In genomic region chr15:43465105-43465504, GRCh38 we compare ENCODE assay signal across 12 cellular contexts. TPM values are rescaled to one million over a fixed set of nuclear protein-coding genes. Genes with fewer than 3 reads are reported as not detected.
DNase-seq lines count a peak whose midpoint lies in the region; ATAC-seq and TF ChIP-seq lines count a peak whose summit lies in the region.
"Had no signal": no experiment of that assay in that cellular context is flagged by ENCODE, and none has a peak within 500 bp of the region (broad histone marks: within the 10 kb centered on the region; RNA-seq: fewer than 3 reads in every experiment).

No MANE protein-coding gene starts in this region.

- H3K4me3 Mint-ChIP-seq in activated naive CD8-positive, alpha-beta T cell treated with anti-CD3 and anti-CD28 coated beads, Interleukin-2, amount 50 U/mL, for 24 hours, result no peak overlapping the region
- H3K4me3 Mint-ChIP-seq in activated naive CD8-positive, alpha-beta T cell treated with anti-CD3 and anti-CD28 coated beads for 36 hours, result no peak overlapping the region
- H3K4me3 Mint-ChIP-seq: memory B cell had no signal

- peak overlapping the region; percentile 33 for H3K4me2 ChIP-seq in fibroblast of lung (ENCODE audit: extremely low read depth, insufficient read depth, low read length)

- no peaks in the 10 kb centered on the region for H3K9me3 ChIP-seq in fibroblast of lung (ENCODE audit: control insufficient read depth, insufficient read depth, low read depth, low read length)
- H3K9me3 ChIP-seq in right atrium auricular region, result no peaks in the 10 kb centered on the region
- H3K9me3 ChIP-seq: gastroesophageal sphincter, prostate gland had no signal

- H3K4me3 ChIP-seq in fibroblast of lung (replicated peaks in 1 of 4; ENCODE audit: control extremely low read depth in 1 of 4, insufficient read depth in 1 of 4, low read depth in 3 of 4, low read length in 4 of 4) (no peak overlapping the region), right atrium auricular region (no peak overlapping the region)
- H3K4me3 ChIP-seq: gastroesophageal sphincter, prostate gland had no signal

- H3K4me1 ChIP-seq in fibroblast of lung (ENCODE audit: control insufficient read depth, extremely low read depth, insufficient read depth, low read length), result peaks cover 10% of the 10 kb centered on the region
- peaks cover 0 to 4% of the 10 kb centered on the region in 2 donors for H3K4me1 ChIP-seq in right atrium auricular region
- H3K4me1 ChIP-seq: gastroesophageal sphincter, prostate gland had no signal

- peaks cover 21% of the 10 kb centered on the region for H3K36me3 Mint-ChIP-seq in activated naive CD8-positive, alpha-beta T cell treated with anti-CD3 and anti-CD28 coated beads, Interleukin-2, amount 50 U/mL, for 24 hours (ENCODE audit: low read depth)
- H3K36me3 Mint-ChIP-seq in activated naive CD8-positive, alpha-beta T cell treated with anti-CD3 and anti-CD28 coated beads for 36 hours, result peaks cover 12% of the 10 kb centered on the region

- H3K9me3 Mint-ChIP-seq in activated naive CD8-positive, alpha-beta T cell treated with anti-CD3 and anti-CD28 coated beads, Interleukin-2, amount 50 U/mL, for 24 hours, result no peaks in the 10 kb centered on the region
- H3K9me3 Mint-ChIP-seq in activated naive CD8-positive, alpha-beta T cell treated with anti-CD3 and anti-CD28 coated beads for 36 hours, result no peaks in the 10 kb centered on the region
- H3K9me3 Mint-ChIP-seq: memory B cell had no signal

- H3K27ac Mint-ChIP-seq in activated naive CD8-positive, alpha-beta T cell treated with anti-CD3 and anti-CD28 coated beads, Interleukin-2, amount 50 U/mL, for 24 hours, result no peak overlapping the region
- no peak overlapping the region for H3K27ac Mint-ChIP-seq in activated naive CD8-positive, alpha-beta T cell treated with anti-CD3 and anti-CD28 coated beads for 36 hours

- no peak overlapping the region for H3K9ac ChIP-seq in fibroblast of lung (ENCODE audit: insufficient read depth, low read length)

- CTCF ChIA-PET in HEK293T (lab: Yijun Ruan, JAX), result no interaction called here

- no peak overlapping the region for H2AFZ ChIP-seq in fibroblast of lung (ENCODE audit: low read length)

- H3K36me3 ChIP-seq in fibroblast of lung (ENCODE audit: control insufficient read depth, insufficient read depth, low read length), result peaks cover 3% of the 10 kb centered on the region
- H3K36me3 ChIP-seq in right atrium auricular region, result peaks cover 37% of the 10 kb centered on the region
- H3K36me3 ChIP-seq: prostate gland had no signal

- H3K27me3 Mint-ChIP-seq in activated naive CD8-positive, alpha-beta T cell treated with anti-CD3 and anti-CD28 coated beads, Interleukin-2, amount 50 U/mL, for 24 hours, result no peaks in the 10 kb centered on the region
- no peaks in the 10 kb centered on the region for H3K27me3 Mint-ChIP-seq in activated naive CD8-positive, alpha-beta T cell treated with anti-CD3 and anti-CD28 coated beads for 36 hours
- H3K27me3 Mint-ChIP-seq: memory B cell had no signal

- no peaks in the 10 kb centered on the region for H4K20me1 ChIP-seq in fibroblast of lung (ENCODE audit: control insufficient read depth, extremely low read depth, insufficient read depth, low read length)

- POLR2A ChIA-PET in HEK293T (lab: Yijun Ruan, JAX), result no interaction called here

- no peak for TF ChIP-seq CTCF in fibroblast of lung (conservative IDR thresholded peaks at IDR 0.05 in 1 of 2, IDR thresholded peaks at IDR 0.05 in 1 of 2; ENCODE audit: low read depth in 1 of 2, low read length in 2 of 2)
- no peak for TF ChIP-seq CTCF in right atrium auricular region (IDR thresholded peaks at IDR 0.05)

- no peak for DNase-seq in activated naive CD8-positive, alpha-beta T cell treated with anti-CD3 and anti-CD28 coated beads, Interleukin-2, amount 50 U/mL, for 24 hours
- no peak for DNase-seq in activated naive CD8-positive, alpha-beta T cell treated with anti-CD3 and anti-CD28 coated beads for 36 hours
- DNase-seq in RPMI7951 (ENCODE audit: low read depth), result peak; percentile 25
- peak; percentile 85 to 95 for DNase-seq in fibroblast of lung (ENCODE audit: low read depth in 2 of 2)
- DNase-seq in stromal cell of bone marrow (ENCODE audit: low read depth), result peak; percentile 77
- DNase-seq in right atrium auricular region (ENCODE audit: low spot score), result no peak
- DNase-seq in HEK293T (ENCODE audit: extremely low spot score), result no peak
- DNase-seq in NCI-H526 (lab: John Stamatoyannopoulos, UW), result no peak
- DNase-seq: NCI-H1930 had no signal

- no peaks in the 10 kb centered on the region for H3K27me3 ChIP-seq in fibroblast of lung (ENCODE audit: control insufficient read depth, insufficient read depth, low read length)
- no peaks in the 10 kb centered on the region for H3K27me3 ChIP-seq in right atrium auricular region
- H3K27me3 ChIP-seq: gastroesophageal sphincter had no signal

- peak; percentile 43 for ATAC-seq in activated naive CD8-positive, alpha-beta T cell treated with anti-CD3 and anti-CD28 coated beads, Interleukin-2, amount 50 U/mL, for 24 hours
- ATAC-seq: gastroesophageal sphincter had no signal

- peaks cover 3% of the 10 kb centered on the region for H3K4me1 Mint-ChIP-seq in activated naive CD8-positive, alpha-beta T cell treated with anti-CD3 and anti-CD28 coated beads, Interleukin-2, amount 50 U/mL, for 24 hours
- no peaks in the 10 kb centered on the region for H3K4me1 Mint-ChIP-seq in activated naive CD8-positive, alpha-beta T cell treated with anti-CD3 and anti-CD28 coated beads for 36 hours
- H3K4me1 Mint-ChIP-seq: memory B cell had no signal

- H3K79me2 ChIP-seq in fibroblast of lung (ENCODE audit: control insufficient read depth, insufficient read depth, low read length), result no peaks in the 10 kb centered on the region

- H3K27ac ChIP-seq in fibroblast of lung (ENCODE audit: insufficient read depth, low read length) (peak overlapping the region; percentile 64), right atrium auricular region (no peak overlapping the region)
- H3K27ac ChIP-seq: gastroesophageal sphincter, prostate gland had no signal

TF ChIP-seq in HEK293T, 16 proteins besides CTCF, POLR2A, EP300 and RAD21:
- TF ChIP-seq LEF1 (IDR thresholded peaks at IDR 0.05; ENCODE audit: borderline replicate concordance) (no peak), HDGF (IDR thresholded peaks at IDR 0.05; ENCODE audit: borderline replicate concordance) (no peak), TARDBP (IDR thresholded peaks at IDR 0.05) (no peak), FOXK2 (IDR thresholded peaks at IDR 0.05) (no peak), NFRKB (IDR thresholded peaks at IDR 0.05) (no peak), ZNF384 (IDR thresholded peaks at IDR 0.05) (no peak), CTBP1 (IDR thresholded peaks at IDR 0.05; ENCODE audit: borderline replicate concordance) (no peak), ARNT (IDR thresholded peaks at IDR 0.05) (no peak), FOXM1 (IDR thresholded peaks at IDR 0.05; ENCODE audit: borderline replicate concordance) (no peak), BHLHE40 (IDR thresholded peaks at IDR 0.05; ENCODE audit: borderline replicate concordance) (no peak), SP1 (IDR thresholded peaks at IDR 0.05) (no peak), PKNOX1 (IDR thresholded peaks at IDR 0.05) (no peak), L3MBTL2 (conservative IDR thresholded peaks at IDR 0.05) (no peak), SUZ12 (IDR thresholded peaks at IDR 0.05) (no peak), FOXA1 (IDR thresholded peaks at IDR 0.05) (no peak)

RNA-seq across cellular contexts. Expression of gene TP53BP1, which starts 27.9 kb away (rescaled TPM):
- 10 to 100 TPM; 24.1 to 24.3 TPM for total RNA-seq in activated naive CD8-positive, alpha-beta T cell treated with anti-CD3 and anti-CD28 coated beads for 36 hours
- 25.4 and 26.7 TPM in 2 replicates for total RNA-seq in RPMI7951 (2014; rRNA removed; shearing (Covaris generic))
- 79.9 and 132 TPM in 2 replicates for total RNA-seq in fibroblast of lung
- polyA plus RNA-seq in fibroblast of lung, result 38.8 and 39.8 TPM in 2 replicates
- 26.1 and 26.6 TPM in 2 replicates for polyA plus RNA-seq in fibroblast of lung (2012)
- 52.3 and 109 TPM in 2 replicates for polyA minus RNA-seq in fibroblast of lung (ENCODE audit: low replicate concordance)
- total RNA-seq in right atrium auricular region, result 10 to 100 TPM; 23.1 to 34.2 TPM

RNA-seq across cellular contexts. Expression of gene MAP1A, which starts 52.3 kb away (rescaled TPM):
- under 1 TPM; 0.68 TPM for total RNA-seq in activated naive CD8-positive, alpha-beta T cell treated with anti-CD3 and anti-CD28 coated beads for 36 hours
- total RNA-seq in RPMI7951 (2014; rRNA removed; shearing (Covaris generic)), result 1.6 and 2.4 TPM in 2 replicates
- 70.4 and 201 TPM in 2 replicates for total RNA-seq in fibroblast of lung
- 51.2 and 66.1 TPM in 2 replicates for polyA plus RNA-seq in fibroblast of lung
- polyA plus RNA-seq in fibroblast of lung (2012), result 97.9 and 99.1 TPM in 2 replicates
- 385 and 456 TPM in 2 replicates for polyA minus RNA-seq in fibroblast of lung (ENCODE audit: low replicate concordance)
- total RNA-seq in right atrium auricular region, result 10 to 100 TPM; 39.3 to 52.7 TPM

Comparison
In these comparisons a context has a peak if more than half of its experiments do, and no peak if none do; other contexts are left out.
1. DNase-seq: peak in RPMI7951 (single experiment), fibroblast of lung (2 of 2) and stromal cell of bone marrow (single experiment); none in activated naive CD8-positive, alpha-beta T cell treated with anti-CD3 and anti-CD28 coated beads, Interleukin-2, amount 50 U/mL, for 24 hours (single experiment), activated naive CD8-positive, alpha-beta T cell treated with anti-CD3 and anti-CD28 coated beads for 36 hours (single experiment), right atrium auricular region (single experiment), HEK293T (single experiment) and NCI-H526 (0 of 2).
2. RNA of gene MAP1A, which starts 52.3 kb away (total RNA-seq): 70.4 to 201 TPM in fibroblast of lung and 39.3 to 52.7 TPM in right atrium auricular region; 1.6 to 2.4 TPM in RPMI7951 and 0.68 TPM in activated naive CD8-positive, alpha-beta T cell treated with anti-CD3 and anti-CD28 coated beads for 36 hours; every median in the first group is over 10 times any median in the second.